In genomic region chr1:8712413-8713229, GRCh38 we compare ENCODE assay signal across 7 cellular contexts.
DNase-seq lines count a peak whose midpoint lies in the region; ATAC-seq and TF ChIP-seq lines count a peak whose summit lies in the region.

No MANE protein-coding gene starts in this region.

- H3K27ac ChIP-seq in fibroblast of lung (ENCODE audit: insufficient read depth, low read length): peak overlapping the region; percentile 82
- H3K27ac ChIP-seq in neutrophil: peak overlapping the region; percentile 86

- H3K4me3 ChIP-seq in fibroblast of lung (replicated peaks in 1 of 4; ENCODE audit: control extremely low read depth in 1 of 4, insufficient read depth in 1 of 4, low read depth in 3 of 4, low read length in 4 of 4): peak overlapping the region in 3 of 4 experiments; percentile 9 to 21 (median 12)
- H3K4me3 ChIP-seq in neutrophil (ENCODE audit: low read depth in 1 of 2, low read length in 1 of 2): peak overlapping the region; percentile 29 to 31

- no peaks in the 10 kb centered on the region for H3K36me3 Mint-ChIP-seq in T-helper 17 cell (ENCODE audit: low read depth)

- no peaks in the 10 kb centered on the region for H3K9me3 ChIP-seq in T-helper 17 cell (ENCODE audit: control insufficient read depth, low read length, poor library complexity, severe bottlenecking)
- H3K9me3 ChIP-seq in fibroblast of lung (ENCODE audit: control insufficient read depth, insufficient read depth, low read depth, low read length): no peaks in the 10 kb centered on the region
- H3K9me3 ChIP-seq in neutrophil: no peaks in the 10 kb centered on the region

- H3K9ac ChIP-seq in fibroblast of lung (ENCODE audit: insufficient read depth, low read length): peak overlapping the region; percentile 20

- peaks cover 15% of the 10 kb centered on the region for H3K4me1 ChIP-seq in fibroblast of lung (ENCODE audit: control insufficient read depth, extremely low read depth, insufficient read depth, low read length)
- peaks cover 16 to 20% of the 10 kb centered on the region in 2 experiments for H3K4me1 ChIP-seq in neutrophil (ENCODE audit: control insufficient read depth in 1 of 2, insufficient read depth in 1 of 2, low read depth in 1 of 2, low read length in 1 of 2)

- H2AFZ ChIP-seq in fibroblast of lung (ENCODE audit: low read length): no peak overlapping the region

- peak overlapping the region; percentile 79 for H3K27ac Mint-ChIP-seq in T-helper 17 cell

- no peaks in the 10 kb centered on the region for H3K27me3 ChIP-seq in fibroblast of lung (ENCODE audit: control insufficient read depth, insufficient read depth, low read length)
- no peaks in the 10 kb centered on the region for H3K27me3 ChIP-seq in neutrophil

- TF ChIP-seq CTCF in fibroblast of lung (conservative IDR thresholded peaks at IDR 0.05 in 1 of 2, IDR thresholded peaks at IDR 0.05 in 1 of 2; ENCODE audit: low read depth in 1 of 2, low read length in 2 of 2): no peak
- TF ChIP-seq CTCF in neutrophil (IDR thresholded peaks at IDR 0.05): no peak

- H3K36me3 ChIP-seq in fibroblast of lung (ENCODE audit: control insufficient read depth, insufficient read depth, low read length) (no peaks in the 10 kb centered on the region), neutrophil (no peaks in the 10 kb centered on the region)

- ATAC-seq in GM18907 (IDR thresholded peaks at IDR 0.05; ENCODE audit: unreplicated experiment) (peak; percentile 44), T-helper 17 cell (peak; percentile 58), GM19397 (IDR thresholded peaks at IDR 0.05; ENCODE audit: unreplicated experiment) (no peak)

- no peaks in the 10 kb centered on the region for H3K27me3 Mint-ChIP-seq in T-helper 17 cell

- DNase-seq in NCI-H187 (lab: John Stamatoyannopoulos, UW) (peak; percentile 35 to 58), T-helper 17 cell (no peak), fibroblast of lung (ENCODE audit: low read depth in 2 of 2) (peak; percentile 89), cerebellar nuclear complex (lab: John Stamatoyannopoulos, UW) (no peak)

- peak overlapping the region; percentile 15 for H3K4me3 Mint-ChIP-seq in T-helper 17 cell

- peak overlapping the region; percentile 86 for H3K4me2 ChIP-seq in fibroblast of lung (ENCODE audit: extremely low read depth, insufficient read depth, low read length)

- H4K20me1 ChIP-seq in fibroblast of lung (ENCODE audit: control insufficient read depth, extremely low read depth, insufficient read depth, low read length): no peaks in the 10 kb centered on the region

- H3K4me1 Mint-ChIP-seq in T-helper 17 cell: peaks cover 15% of the 10 kb centered on the region

- no peaks in the 10 kb centered on the region for H3K79me2 ChIP-seq in fibroblast of lung (ENCODE audit: control insufficient read depth, insufficient read depth, low read length)

Comparison
In these comparisons a context has a peak if more than half of its experiments do, and no peak if none do; other contexts are left out.
1. DNase-seq: peak in NCI-H187 (2 of 2) and fibroblast of lung (2 of 2); none in T-helper 17 cell (0 of 3) and cerebellar nuclear complex (0 of 2).